8 cellular contexts compared by ENCODE assay signal in genomic region chr13:98142427-98143156, GRCh38. TPM values are rescaled to one million over a fixed set of nuclear protein-coding genes. Genes with fewer than 3 reads are reported as not detected.
A peak's percentile ranks its signal among the peaks of the same experiment; 100 is the strongest.
DNase-seq lines count a peak whose midpoint lies in the region; ATAC-seq and TF ChIP-seq lines count a peak whose summit lies in the region.

A gene with protein sequence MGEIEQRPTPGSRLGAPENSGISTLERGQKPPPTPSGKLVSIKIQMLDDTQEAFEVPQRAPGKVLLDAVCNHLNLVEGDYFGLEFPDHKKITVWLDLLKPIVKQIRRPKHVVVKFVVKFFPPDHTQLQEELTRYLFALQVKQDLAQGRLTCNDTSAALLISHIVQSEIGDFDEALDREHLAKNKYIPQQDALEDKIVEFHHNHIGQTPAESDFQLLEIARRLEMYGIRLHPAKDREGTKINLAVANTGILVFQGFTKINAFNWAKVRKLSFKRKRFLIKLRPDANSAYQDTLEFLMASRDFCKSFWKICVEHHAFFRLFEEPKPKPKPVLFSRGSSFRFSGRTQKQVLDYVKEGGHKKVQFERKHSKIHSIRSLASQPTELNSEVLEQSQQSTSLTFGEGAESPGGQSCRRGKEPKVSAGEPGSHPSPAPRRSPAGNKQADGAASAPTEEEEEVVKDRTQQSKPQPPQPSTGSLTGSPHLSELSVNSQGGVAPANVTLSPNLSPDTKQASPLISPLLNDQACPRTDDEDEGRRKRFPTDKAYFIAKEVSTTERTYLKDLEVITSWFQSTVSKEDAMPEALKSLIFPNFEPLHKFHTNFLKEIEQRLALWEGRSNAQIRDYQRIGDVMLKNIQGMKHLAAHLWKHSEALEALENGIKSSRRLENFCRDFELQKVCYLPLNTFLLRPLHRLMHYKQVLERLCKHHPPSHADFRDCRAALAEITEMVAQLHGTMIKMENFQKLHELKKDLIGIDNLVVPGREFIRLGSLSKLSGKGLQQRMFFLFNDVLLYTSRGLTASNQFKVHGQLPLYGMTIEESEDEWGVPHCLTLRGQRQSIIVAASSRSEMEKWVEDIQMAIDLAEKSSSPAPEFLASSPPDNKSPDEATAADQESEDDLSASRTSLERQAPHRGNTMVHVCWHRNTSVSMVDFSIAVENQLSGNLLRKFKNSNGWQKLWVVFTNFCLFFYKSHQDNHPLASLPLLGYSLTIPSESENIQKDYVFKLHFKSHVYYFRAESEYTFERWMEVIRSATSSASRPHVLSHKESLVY (plus strand): TSS chr13:98143094. CDS start chr13:98213243, 70,149 bp downstream.

- peaks cover 23% of the 10 kb centered on the region for H3K79me2 ChIP-seq in mammary epithelial cell (ENCODE audit: insufficient read depth, low read length)

- peak in 1 of 2 donors; percentile 24 for TF ChIP-seq CTCF in mammary epithelial cell (conservative IDR thresholded peaks at IDR 0.05 in 1 of 2, IDR thresholded peaks at IDR 0.05 in 1 of 2; ENCODE audit: extremely low read depth in 1 of 2, insufficient read depth in 1 of 2, low read depth in 1 of 2, low read length in 2 of 2)
- TF ChIP-seq CTCF in gastrocnemius medialis (IDR thresholded peaks at IDR 0.05 in 4 of 5, conservative IDR thresholded peaks at IDR 0.05 in 1 of 5) = peak in 4 of 5 experiments; percentile 34 to 66 (median 45)

- H3K4me1 ChIP-seq in mammary epithelial cell (ENCODE audit: insufficient read depth, low read length) (peaks cover 16% of the 10 kb centered on the region), iPS-18a (ENCODE audit: control insufficient read depth, low read depth, low read length) (peaks cover 26% of the 10 kb centered on the region), gastrocnemius medialis (peaks cover 2 to 17% of the 10 kb centered on the region in 2 donors)

- H3K9ac ChIP-seq in mammary epithelial cell (ENCODE audit: insufficient read depth, low read length) (peak within 1 kb of the TSS; percentile 61), iPS-18a (ENCODE audit: low read length) (peak within 1 kb of the TSS; percentile 69)

- H3K27me3 ChIP-seq in mammary epithelial cell (ENCODE audit: insufficient read depth, low read length) (peaks cover 4% of the 10 kb centered on the region), iPS-18a (ENCODE audit: control insufficient read depth, insufficient read depth, low read length) (peaks cover 28% of the 10 kb centered on the region), gastrocnemius medialis (peaks cover 0 to 6% (median 0%) of the 10 kb centered on the region in 3 donors)

- in situ Hi-C loops in mammary epithelial cell (cut with MboI; ENCODE audit: low sequenced_read_pairs in 2 of 2) (loop anchor here in 1 of 2 donors (25.0 kb wide), 1 partner anchor 295 kb away; no protein-coding TSS in a partner anchor), gastrocnemius medialis (cut with MboI; ENCODE audit: low sequenced_read_pairs in 4 of 4) (loop anchor here in 2 of 4 donors (10.0 to 25.0 kb wide), 2 partner anchors 512 to 520 kb away; no protein-coding TSS in a partner anchor)

- no TSS peak for BruUV-seq in mammary epithelial cell (replicated peaks; lab: Mats Ljungman, UMichigan)

- H3K9me3 ChIP-seq in mammary epithelial cell (replicated peaks; ENCODE audit: insufficient read depth, low read length) = no peaks in the 10 kb centered on the region
- no peaks in the 10 kb centered on the region for H3K9me3 ChIP-seq in iPS-18a (ENCODE audit: control insufficient read depth, low read depth, low read length)
- H3K9me3 ChIP-seq in gastrocnemius medialis = no peaks in the 10 kb centered on the region

- H3K4me3 ChIP-seq in mammary epithelial cell (replicated peaks in 1 of 3; ENCODE audit: insufficient read depth in 1 of 3, low read depth in 2 of 3, low read length in 3 of 3) (peak within 1 kb of the TSS; percentile 56 to 66 (median 63)), iPS-18a (ENCODE audit: low read length) (peak within 1 kb of the TSS; percentile 83), gastrocnemius medialis (peak within 1 kb of the TSS; percentile 53 to 72 (median 58))

- CTCF ChIA-PET in mammary epithelial cell (lab: Charles Lee; ENCODE audit: low non-redundant PET) = interaction anchor here (0.7 kb wide), 1 partner anchor 1009 kb away, joined by 3 read pairs; no protein-coding TSS in a partner anchor

- intact Hi-C loops in mammary epithelial cell (cut with micrococcal nuclease) = loop anchor here (1.0 to 10.0 kb wide), 7 partner anchors 115 to 702 kb away; partner anchors contain the start of gene STK24
- intact Hi-C loops in gastrocnemius medialis (cut with DNase I; ENCODE audit: low total_unique reads) = no loop called here

- WGBS in mammary epithelial cell (ENCODE audit: low coverage, missing lambda C conversion rate) = no CpG with 5 or more reads among the region's 95 CpGs

- dilution Hi-C loops in mammary epithelial cell (cut with HindIII; ENCODE audit: low sequenced_read_pairs) = loop anchor here (10.0 to 25.0 kb wide), 2 partner anchors 302 to 520 kb away; no protein-coding TSS in a partner anchor

- no peaks in the 10 kb centered on the region for H3K36me3 ChIP-seq in mammary epithelial cell (ENCODE audit: insufficient read depth, low read length)
- H3K36me3 ChIP-seq in iPS-18a (ENCODE audit: control insufficient read depth, low read depth, low read length) = no peaks in the 10 kb centered on the region
- no peaks in the 10 kb centered on the region for H3K36me3 ChIP-seq in gastrocnemius medialis

- no peaks in the 10 kb centered on the region for H4K20me1 ChIP-seq in mammary epithelial cell (ENCODE audit: insufficient read depth, low read length)

- peak within 1 kb of the TSS; percentile 92 for H2AFZ ChIP-seq in mammary epithelial cell (ENCODE audit: low read depth, low read length)

- peak within 1 kb of the TSS; percentile 97 for H3K4me2 ChIP-seq in mammary epithelial cell (ENCODE audit: insufficient read depth, low read depth, low read length)

- peak; percentile 77 for DNase-seq in Daoy (ENCODE audit: low read depth)
- DNase-seq in HT1080 (ENCODE audit: low read depth) = peak; percentile 28
- peak; percentile 63 for DNase-seq in RPMI7951 (ENCODE audit: low read depth)
- DNase-seq in mammary epithelial cell = peak; percentile 77
- DNase-seq in gastrocnemius medialis = peak; percentile 35 to 43

- H3K27ac ChIP-seq in mammary epithelial cell (ENCODE audit: insufficient read depth, low read depth, low read length) = no peak within 1 kb of the TSS
- H3K27ac ChIP-seq in iPS-18a (ENCODE audit: low read length) = no peak within 1 kb of the TSS
- H3K27ac ChIP-seq in gastrocnemius medialis = peak within 1 kb of the TSS; percentile 21 to 66 (median 50)

- peak; percentile 31 to 47 for TF ChIP-seq POLR2A in gastrocnemius medialis (IDR thresholded peaks at IDR 0.05)

- ATAC-seq in GM21390 (IDR thresholded peaks at IDR 0.05; ENCODE audit: unreplicated experiment) = peak; percentile 82
- ATAC-seq in gastrocnemius medialis = peak; percentile 81 to 82
- no peak for ATAC-seq in HG03025 (IDR thresholded peaks at IDR 0.05; ENCODE audit: low FRiP score, unreplicated experiment)

RNA-seq across cellular contexts. Expression of the gene that starts here (rescaled TPM):
- total RNA-seq in Daoy (2014; rRNA removed; shearing (Covaris generic)) = 5.0 and 5.2 TPM in 2 replicates
- 8.9 and 17.7 TPM in 2 replicates for total RNA-seq in HT1080 (2014; rRNA removed; shearing (Covaris generic))
- polyA plus RNA-seq in HT1080 (2015; cell fraction: cytosol; rRNA removed) = 22.2 and 24.4 TPM in 2 replicates
- 20.0 and 21.8 TPM in 2 replicates for polyA plus RNA-seq in HT1080 (2015; cell fraction: nucleus; rRNA removed)
- 7.5 and 10.0 TPM in 2 replicates for total RNA-seq in RPMI7951 (2014; rRNA removed; shearing (Covaris generic))
- total RNA-seq in mammary epithelial cell = 10 to 100 TPM; 27.5 to 42.8 TPM
- 16.9 TPM for polyA plus RNA-seq in mammary epithelial cell
- 37.5 TPM for polyA minus RNA-seq in mammary epithelial cell
- 1 to 10 TPM; 3.5 to 9.8 (median 4.9) TPM for total RNA-seq in gastrocnemius medialis

Comparison
In these comparisons a context has a peak if more than half of its experiments do, and no peak if none do; other contexts are left out.
1. H3K27ac ChIP-seq: peak in gastrocnemius medialis (4 of 4); none in mammary epithelial cell (single experiment) and iPS-18a (single experiment).
2. Peak in every context shown above with its lines, with median percentiles within 50 percentile points of each other: DNase-seq and H3K4me3 ChIP-seq.